ENCODE assay signal across 22 cellular contexts in genomic region chr9:75438716-75439115, GRCh38.
DNase-seq lines count a peak whose midpoint lies in the region; ATAC-seq, FAIRE-seq and TF ChIP-seq lines count a peak whose summit lies in the region.
"Had no signal": no experiment of that assay in that cellular context is flagged by ENCODE, and none has a peak within 500 bp of the region (broad histone marks: within the 10 kb centered on the region; RNA-seq: fewer than 3 reads in every experiment).

No MANE protein-coding gene starts in this region.

- H3K27me3 Mint-ChIP-seq in MCF 10A (ENCODE audit: insufficient read depth, unreplicated experiment), result no peaks in the 10 kb centered on the region
- no peaks in the 10 kb centered on the region for H3K27me3 Mint-ChIP-seq in Caco-2 (ENCODE audit: insufficient read depth, unreplicated experiment)

- SMC1A ChIA-PET in GM12878 (lab: Charles Lee; ENCODE audit: uncharacterized antibody, unreplicated experiment), result no interaction called here

- BruUV-seq in GM12878 (replicated peaks; lab: Mats Ljungman, UMichigan), result no TSS peak
- BruUV-seq in MCF 10A (replicated peaks; lab: Mats Ljungman, UMichigan), result no TSS peak
- no TSS peak for BruUV-seq in Caco-2 (replicated peaks; lab: Mats Ljungman, UMichigan)

- H3K27me3 ChIP-seq in GM12878 (replicated peaks in 1 of 2; ENCODE audit: control insufficient read depth in 2 of 2, insufficient read depth in 2 of 2, low read length in 1 of 2) (no peaks in the 10 kb centered on the region; a peak in 1 of 4 replicates), Caco-2 (replicated peaks; ENCODE audit: control insufficient read depth, insufficient read depth, low read length) (no peaks in the 10 kb centered on the region)
- H3K27me3 ChIP-seq: heart right ventricle, thyroid gland had no signal

- H3K4me3 ChIP-seq in GM12878, result no peak overlapping the region
- H3K4me3 ChIP-seq in Caco-2 (ENCODE audit: low read depth, low read length), result no peak overlapping the region
- H3K4me3 ChIP-seq: heart right ventricle, thyroid gland had no signal

- no peaks in the 10 kb centered on the region for H3K36me3 ChIP-seq in GM12878 (ENCODE audit: control insufficient read depth in 2 of 2, insufficient read depth in 2 of 2, low read length in 1 of 2)
- no peaks in the 10 kb centered on the region for H3K36me3 ChIP-seq in Caco-2 (ENCODE audit: control insufficient read depth, insufficient read depth, low read length)
- H3K36me3 ChIP-seq: heart right ventricle, thyroid gland had no signal

- FAIRE-seq in GM12878 (lab: Jason Lieb, UNC), result no peak
- FAIRE-seq: HTR-8/SVneo had no signal

- H3K27ac Mint-ChIP-seq in MCF 10A (ENCODE audit: low read depth, unreplicated experiment) (no peak overlapping the region), Caco-2 (ENCODE audit: unreplicated experiment) (no peak overlapping the region)
- H3K27ac Mint-ChIP-seq: CD8-positive, alpha-beta memory T cell; stimulated activated effector memory CD8-positive, alpha-beta T cell treated with anti-CD3 and anti-CD28 coated beads, Interleukin-12 subunit alpha, Interleukin-12 subunit beta, amount 100 ng/mL, for 72 hours; T-cell had no signal

- no peak overlapping the region for H2AFZ ChIP-seq in GM12878 (ENCODE audit: control insufficient read depth, low read depth, low read length)

- TF ChIP-seq EP300 in GM12878 (IDR thresholded peaks at IDR 0.05; ENCODE audit: borderline replicate concordance in 1 of 2, control insufficient read depth in 1 of 2, low read depth in 2 of 2, low read length in 2 of 2), result peak in 1 of 2 experiments; percentile 8; a peak in 1 of 4 replicates

- no peaks in the 10 kb centered on the region for H3K79me2 ChIP-seq in GM12878 (ENCODE audit: control insufficient read depth, insufficient read depth, low read length)

- no peaks in the 10 kb centered on the region for H3K36me3 Mint-ChIP-seq in MCF 10A (ENCODE audit: insufficient read depth, unreplicated experiment)
- H3K36me3 Mint-ChIP-seq in Caco-2 (ENCODE audit: insufficient read depth, unreplicated experiment), result no peaks in the 10 kb centered on the region
- H3K36me3 Mint-ChIP-seq: CD8-positive, alpha-beta memory T cell; stimulated activated effector memory CD8-positive, alpha-beta T cell treated with anti-CD3 and anti-CD28 coated beads, Interleukin-12 subunit alpha, Interleukin-12 subunit beta, amount 100 ng/mL, for 72 hours; T-cell had no signal

- intact Hi-C loops in GM12878 (cut with micrococcal nuclease; ENCODE audit: unreplicated experiment), result no loop called here
- intact Hi-C loops in MCF 10A (cut with micrococcal nuclease), result no loop called here
- intact Hi-C loops in Caco-2 (cut with micrococcal nuclease; ENCODE audit: unreplicated experiment), result no loop called here

- 3% methylated on average over 2 of the region's 2 CpGs for WGBS in GM12878 (ENCODE audit: insufficient coverage, insufficient replicate concordance, low lambda C conversion rate, missing lambda C conversion rate)

- H3K4me1 Mint-ChIP-seq in MCF 10A (ENCODE audit: insufficient read depth, unreplicated experiment) (no peaks in the 10 kb centered on the region), Caco-2 (ENCODE audit: low read depth, unreplicated experiment) (no peaks in the 10 kb centered on the region)
- H3K4me1 Mint-ChIP-seq: CD8-positive, alpha-beta memory T cell; stimulated activated effector memory CD8-positive, alpha-beta T cell treated with anti-CD3 and anti-CD28 coated beads, Interleukin-12 subunit alpha, Interleukin-12 subunit beta, amount 100 ng/mL, for 72 hours had no signal

- H3K9me3 ChIP-seq in GM12878 (replicated peaks; ENCODE audit: control insufficient read depth, insufficient read depth, low read length), result no peaks in the 10 kb centered on the region
- H3K9me3 ChIP-seq in Caco-2, result no peaks in the 10 kb centered on the region
- H3K9me3 ChIP-seq: thyroid gland had no signal

- H3K9me3 Mint-ChIP-seq in MCF 10A (ENCODE audit: unreplicated experiment), result peaks cover 60% of the 10 kb centered on the region
- no peaks in the 10 kb centered on the region for H3K9me3 Mint-ChIP-seq in Caco-2 (ENCODE audit: unreplicated experiment)
- H3K9me3 Mint-ChIP-seq: T-cell had no signal

- peak; percentile 3 for DNase-seq in GM12878 (ENCODE audit: low read depth, low spot score)
- no peak for DNase-seq in MCF 10A (ENCODE audit: unreplicated experiment)
- DNase-seq in NK-92 treated with Interleukin-12 subunit alpha and Interleukin-12 subunit beta, amount 100 ng/mL, for 24 hours (lab: John Stamatoyannopoulos, UW), result no peak
- no peak for DNase-seq in Caco-2
- DNase-seq: activated CD4-positive, alpha-beta T cell treated with anti-CD3 and anti-CD28 coated beads, Interleukin-2, amount 50 U/mL, for 1 hour; activated CD8-positive, alpha-beta memory T cell treated with anti-CD3 and anti-CD28 coated beads, Interleukin-2, amount 50 U/mL, for 4 hours; activated effector memory CD4-positive, alpha-beta T cell treated with Interleukin-2 at 50 U/mL for 16 hours; CD8-positive, alpha-beta memory T cell; cortex of kidney; DMS79; heart right ventricle; NCI-H524; nucleus accumbens; Right ventricle myocardium superior; T-cell; thyroid gland had no signal

- no peak for TF ChIP-seq RAD21 in GM12878 (IDR thresholded peaks at IDR 0.05; ENCODE audit: insufficient read depth, low read depth, low read length)

- no peak overlapping the region for H3K4me2 ChIP-seq in GM12878 (ENCODE audit: control insufficient read depth, insufficient read depth)

- TF ChIP-seq POLR2A in GM12878 (IDR thresholded peaks at IDR 0.05; ENCODE audit: low read depth, low read length), result no peak

- RAD21 ChIA-PET in GM12878 (lab: Charles Lee; ENCODE audit: unreplicated experiment), result no interaction called here

- H3K4me3 Mint-ChIP-seq in MCF 10A (ENCODE audit: unreplicated experiment) (no peak overlapping the region), Caco-2 (ENCODE audit: unreplicated experiment) (no peak overlapping the region)
- H3K4me3 Mint-ChIP-seq: CD8-positive, alpha-beta memory T cell; stimulated activated effector memory CD8-positive, alpha-beta T cell treated with anti-CD3 and anti-CD28 coated beads, Interleukin-12 subunit alpha, Interleukin-12 subunit beta, amount 100 ng/mL, for 72 hours; T-cell had no signal

- TF ChIP-seq CTCF in GM12878 (IDR thresholded peaks at IDR 0.05 in 2 of 3, conservative IDR thresholded peaks at IDR 0.05 in 1 of 3; ENCODE audit: control insufficient read depth in 2 of 3, extremely low read depth in 1 of 3, insufficient read depth in 1 of 3, low read depth in 3 of 3, low read length in 3 of 3) (no peak), MCF 10A (IDR thresholded peaks at IDR 0.05; ENCODE audit: unreplicated experiment) (no peak), Caco-2 (IDR thresholded peaks at IDR 0.05; ENCODE audit: insufficient read depth in 1 of 2, low read depth in 1 of 2, low read length in 1 of 2, severe bottlenecking in 1 of 2, unreplicated experiment in 1 of 2) (no peak)

- H4K20me1 ChIP-seq in GM12878 (ENCODE audit: control insufficient read depth, insufficient read depth), result no peaks in the 10 kb centered on the region

- no peaks in the 10 kb centered on the region for H3K4me1 ChIP-seq in GM12878 (ENCODE audit: control insufficient read depth, insufficient read depth, low read length)
- H3K4me1 ChIP-seq in Caco-2, result no peaks in the 10 kb centered on the region
- H3K4me1 ChIP-seq: heart right ventricle, thyroid gland had no signal

- in situ Hi-C loops in GM12878 (cut with MboI), result no loop called here

- H3K27ac ChIP-seq in GM12878 (ENCODE audit: control insufficient read depth, insufficient read depth), result no peak overlapping the region
- H3K27ac ChIP-seq: heart right ventricle, thyroid gland had no signal

- peak; percentile 53 for ATAC-seq in GM18517 (IDR thresholded peaks at IDR 0.05; ENCODE audit: unreplicated experiment)
- peak; percentile 56 for ATAC-seq in GM21526 (IDR thresholded peaks at IDR 0.05; ENCODE audit: low FRiP score, unreplicated experiment)
- peak; percentile 57 for ATAC-seq in HG03175 (IDR thresholded peaks at IDR 0.05; ENCODE audit: unreplicated experiment)
- peak; percentile 76 for ATAC-seq in GM12878
- ATAC-seq in HG02763 (IDR thresholded peaks at IDR 0.05; ENCODE audit: unreplicated experiment), result no peak
- ATAC-seq: heart right ventricle; stimulated activated effector memory CD8-positive, alpha-beta T cell treated with anti-CD3 and anti-CD28 coated beads, Interleukin-12 subunit alpha, Interleukin-12 subunit beta, amount 100 ng/mL, for 72 hours; T-cell had no signal

- H3K9ac ChIP-seq in GM12878 (ENCODE audit: control insufficient read depth, insufficient read depth, low read length), result no peak overlapping the region

- POLR2A ChIA-PET in GM12878 (lab: Charles Lee) (no interaction called here), MCF 10A (lab: Yijun Ruan, JAX) (no interaction called here), Caco-2 (lab: Charles Lee) (no interaction called here)

- CTCF ChIA-PET in GM12878 (lab: Yijun Ruan, JAX), result interaction anchor here (1.0 kb wide), 1 partner anchor 10 kb away, joined by 5 read pairs; no protein-coding TSS in a partner anchor
- CTCF ChIA-PET in MCF 10A (lab: Yijun Ruan, JAX), result no interaction called here
- CTCF ChIA-PET in Caco-2 (lab: Charles Lee), result no interaction called here

TF ChIP-seq in GM12878, 131 proteins besides CTCF, POLR2A, EP300 and RAD21 (continues in another document):
- TF ChIP-seq MLLT1 (IDR thresholded peaks at IDR 0.05), result peak; percentile 45; the same call in 1 of the 2 replicates
